ENCODE assay signal across 7 cellular contexts in genomic region chr13:51926528-51926885, GRCh38.
"Had no signal": no experiment of that assay in that cellular context is flagged by ENCODE, and none has a peak within 500 bp of the region (broad histone marks: within the 10 kb centered on the region; RNA-seq: fewer than 3 reads in every experiment).

No MANE protein-coding gene starts in this region.

- H3K4me3 Mint-ChIP-seq: IgD-negative memory B cell had no signal

- H3K36me3 Mint-ChIP-seq: IgD-negative memory B cell had no signal

- FAIRE-seq: HepG2 had no signal

- H3K27ac ChIP-seq: HL-60, KMS-11 had no signal

- ATAC-seq: HepG2 had no signal

- H3K9ac ChIP-seq: KMS-11 had no signal

- H3K4me2 ChIP-seq: KMS-11 had no signal

- H3K9me3 Mint-ChIP-seq: IgD-negative memory B cell had no signal

- H3K27ac Mint-ChIP-seq: IgD-negative memory B cell had no signal

- DNase-seq: IMR-90, KBM-7, KG1 had no signal
